Comparison of ENCODE assay signal across 15 cellular contexts in the genomic region with DNA sequence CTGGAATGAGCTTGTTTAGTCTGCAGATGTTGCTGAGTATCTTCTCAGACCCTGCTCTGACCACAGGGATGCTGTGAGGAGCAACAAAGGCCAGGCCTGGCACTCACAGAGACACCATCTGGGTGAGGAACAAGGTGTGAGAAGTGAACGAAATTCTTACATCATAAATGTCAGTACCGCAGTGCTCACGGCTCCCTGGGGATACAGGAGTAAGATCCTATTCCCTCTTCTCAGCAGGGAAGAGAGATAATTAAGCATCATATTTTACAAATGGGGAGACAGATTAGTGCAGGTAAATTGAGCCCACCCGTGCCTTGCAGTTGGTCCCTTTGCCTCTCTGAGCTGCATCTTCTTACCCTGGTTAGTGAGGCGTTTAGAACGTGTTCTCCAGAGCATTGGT.
DNase-seq lines count a peak whose midpoint lies in the region; TF ChIP-seq lines count a peak whose summit lies in the region.
"Had no signal": no experiment of that assay in that cellular context is flagged by ENCODE, and none has a peak within 500 bp of the region (broad histone marks: within the 10 kb centered on the region; RNA-seq: fewer than 3 reads in every experiment).

No MANE protein-coding gene starts in this region.

- no peak overlapping the region for H3K4me3 Mint-ChIP-seq in nephron progenitor cell

- TF ChIP-seq CTCF in nephron progenitor cell (IDR thresholded peaks at IDR 0.05): no peak
- TF ChIP-seq CTCF in vagina (IDR thresholded peaks at IDR 0.05): no peak

- DNase-seq in G401 (ENCODE audit: low spot score) (peak; percentile 50), NCI-H128 (lab: John Stamatoyannopoulos, UW; ENCODE audit: unreplicated experiment) (peak; percentile 23), NCI-H2171 (lab: John Stamatoyannopoulos, UW) (peak; percentile 99), nephron progenitor cell (no peak), vagina (ENCODE audit: extremely low spot score in 2 of 2) (no peak), cerebellar nuclear complex (lab: John Stamatoyannopoulos, UW) (no peak), pons (ENCODE audit: low spot score) (no peak)
- DNase-seq: DMS153, H7, NCI-H187 treated with DMSO at 0.1 percent for 48 hours, NCI-H526, SJCRH30 had no signal

- no peak overlapping the region for H3K4me3 ChIP-seq in vagina
- H3K4me3 ChIP-seq: GM12878, SJCRH30 had no signal

- peaks cover 12% of the 10 kb centered on the region for H3K9me3 Mint-ChIP-seq in nephron progenitor cell

- no peak for TF ChIP-seq POLR2A in vagina (IDR thresholded peaks at IDR 0.05)

- in situ Hi-C loops in G401 (cut with HindIII; ENCODE audit: low sequenced_read_pairs): no loop called here

- intact Hi-C loops in vagina (cut with DNase I): no loop called here

- H3K4me1 Mint-ChIP-seq in nephron progenitor cell: peaks cover 10% of the 10 kb centered on the region

- no peaks in the 10 kb centered on the region for H3K9me3 ChIP-seq in vagina
- H3K9me3 ChIP-seq: SJCRH30 had no signal

- H3K36me3 ChIP-seq in vagina: no peaks in the 10 kb centered on the region
- H3K36me3 ChIP-seq: SJCRH30 had no signal

- no peaks in the 10 kb centered on the region for H3K27me3 Mint-ChIP-seq in nephron progenitor cell (ENCODE audit: low read depth, poor library complexity)

- H3K27ac Mint-ChIP-seq in nephron progenitor cell: peak overlapping the region; percentile 46

- H3K4me1 ChIP-seq in vagina: peaks cover 5% of the 10 kb centered on the region
- H3K4me1 ChIP-seq: SJCRH30 had no signal

- peaks cover 17% of the 10 kb centered on the region for H3K36me3 Mint-ChIP-seq in nephron progenitor cell (ENCODE audit: low read depth)

- H3K27me3 ChIP-seq in vagina: no peaks in the 10 kb centered on the region
- H3K27me3 ChIP-seq: SJCRH30 had no signal

- no peak overlapping the region for H3K27ac ChIP-seq in vagina
- H3K27ac ChIP-seq: HL-60, KMS-11, SJCRH30 had no signal

Comparison
In these comparisons a context has a peak if more than half of its experiments do, and no peak if none do; other contexts are left out.
1. DNase-seq: peak in G401 (single experiment), NCI-H128 (single experiment) and NCI-H2171 (single experiment); none in nephron progenitor cell (single experiment), vagina (0 of 2), cerebellar nuclear complex (0 of 2) and pons (single experiment).